ENCODE assay signal across 1 cellular context in genomic region chr2:27082773-27083409, GRCh38.
A peak's percentile ranks its signal among the peaks of the same experiment; 100 is the strongest.
TF ChIP-seq lines count a peak whose summit lies in the region.

No MANE protein-coding gene starts in this region.

TF ChIP-seq in HepG2, 621 proteins besides CTCF, POLR2A, EP300 and RAD21:
- no peak for TF ChIP-seq ARID4A (CRISPR knock-in tag; IDR thresholded peaks at IDR 0.05; ENCODE audit: borderline replicate concordance)
- TF ChIP-seq AGO2 (optimal IDR thresholded peaks at IDR 0.05; ENCODE audit: low read depth, low read length) = peak; percentile 43
- no peak for TF ChIP-seq KAT8 (CRISPR knock-in tag; IDR thresholded peaks at IDR 0.05)
- no peak for TF ChIP-seq ATF1 (CRISPR knock-in tag; IDR thresholded peaks at IDR 0.05)
